12 cellular contexts compared by ENCODE assay signal in genomic region chr9:36575411-36575882, GRCh38. TPM values are rescaled to one million over a fixed set of nuclear protein-coding genes. Genes with fewer than 3 reads are reported as not detected.
DNase-seq lines count a peak whose midpoint lies in the region; ATAC-seq and TF ChIP-seq lines count a peak whose summit lies in the region.
"Had no signal": no experiment of that assay in that cellular context is flagged by ENCODE, and none has a peak within 500 bp of the region (broad histone marks: within the 10 kb centered on the region; RNA-seq: fewer than 3 reads in every experiment).

No MANE protein-coding gene starts in this region.

- H3K4me1 ChIP-seq in ACC112 (ENCODE audit: control insufficient read depth, insufficient read depth, low read length, unreplicated experiment): peaks cover 28% of the 10 kb centered on the region
- H3K4me1 ChIP-seq in GM23338 (ENCODE audit: insufficient read depth): peaks cover 8% of the 10 kb centered on the region

- H3F3A ChIP-seq in GM23338 (replicated peaks; ENCODE audit: low read depth): 0 out of 2 replicates have a peak, but pooled peaks cover 4% of the 10 kb centered on the region

- H3K27ac Mint-ChIP-seq in GM23338: no peak overlapping the region
- H3K27ac Mint-ChIP-seq in T-helper 17 cell: peak overlapping the region; percentile 34

- H3K36me3 Mint-ChIP-seq in GM23338 (ENCODE audit: low read depth) (peaks cover 27% of the 10 kb centered on the region), T-helper 17 cell (ENCODE audit: low read depth) (no peaks in the 10 kb centered on the region)

- DNase-seq in GM23338 (ENCODE audit: low spot score) (no peak), T-helper 17 cell (no peak), fibroblast of peridontal ligament (ENCODE audit: extremely low read depth) (peak; percentile 70), substantia nigra (lab: John Stamatoyannopoulos, UW) (no peak), cerebellar nuclear complex (lab: John Stamatoyannopoulos, UW) (no peak)
- DNase-seq in stimulated activated CD4-positive, alpha-beta T cell treated with anti-CD3 and anti-CD28 coated beads, Interleukin-12 subunit alpha, Interleukin-12 subunit beta, amount 100 ng/mL, for 4 hours: no peak
- DNase-seq: NCI-H2227 treated with DMSO at 0.1 percent for 48 hours; stimulated activated naive CD4-positive, alpha-beta T cell had no signal

- no peak for TF ChIP-seq CTCF in GM23338 (conservative IDR thresholded peaks at IDR 0.05; ENCODE audit: low read depth in 2 of 2)

- H4K20me1 ChIP-seq in GM23338 (replicated peaks; ENCODE audit: insufficient read depth): peaks cover 18% of the 10 kb centered on the region

- no peak overlapping the region for H3K4me2 ChIP-seq in GM23338

- peaks cover 16% of the 10 kb centered on the region for H3K4me1 Mint-ChIP-seq in GM23338
- peaks cover 23% of the 10 kb centered on the region for H3K4me1 Mint-ChIP-seq in T-helper 17 cell

- H3K27me3 ChIP-seq in ACC112 (ENCODE audit: insufficient read depth, low read length) (no peaks in the 10 kb centered on the region), GM23338 (ENCODE audit: insufficient read depth) (no peaks in the 10 kb centered on the region)

- peaks cover 4% of the 10 kb centered on the region; the same call in 1 of the 2 replicates for H3K9me2 ChIP-seq in GM23338 (ENCODE audit: insufficient read depth)

- H3K27ac ChIP-seq in ACC112 (ENCODE audit: low read depth, low read length) (peak overlapping the region; percentile 37), GM23338 (ENCODE audit: low read depth) (no peak overlapping the region), substantia nigra (ENCODE audit: low read depth, low read length, poor library complexity, severe bottlenecking) (no peak overlapping the region)

- H3K9me3 ChIP-seq in T-helper 17 cell (ENCODE audit: control insufficient read depth, low read length, poor library complexity, severe bottlenecking): no peaks in the 10 kb centered on the region

- H3K4me3 ChIP-seq in ACC112 (ENCODE audit: low read depth, low read length): peak overlapping the region; percentile 64
- no peak overlapping the region for H3K4me3 ChIP-seq in GM23338

- H2AFZ ChIP-seq in ACC112 (ENCODE audit: low read length, unreplicated experiment): peak overlapping the region; percentile 36
- no peak overlapping the region for H2AFZ ChIP-seq in GM23338

- H3K27me3 Mint-ChIP-seq in GM23338 (ENCODE audit: insufficient read depth, low read depth, poor library complexity): peaks cover 10% of the 10 kb centered on the region
- no peaks in the 10 kb centered on the region for H3K27me3 Mint-ChIP-seq in T-helper 17 cell

- H3K79me2 ChIP-seq in ACC112 (ENCODE audit: control insufficient read depth, insufficient read depth, low read length, unreplicated experiment) (peaks cover 72% of the 10 kb centered on the region), GM23338 (replicated peaks; ENCODE audit: insufficient read depth) (peaks cover 75% of the 10 kb centered on the region)

- no peak for ATAC-seq in GM23338
- ATAC-seq in T-helper 17 cell: no peak
- no peak for ATAC-seq in GM21723 (IDR thresholded peaks at IDR 0.05; ENCODE audit: unreplicated experiment)
- ATAC-seq: activated CD4-positive, CD25-positive, alpha-beta regulatory T cell treated with anti-CD3 and anti-CD28 coated beads, Interleukin-2, amount 50 U/mL, for 24 hours; sciatic nerve had no signal

- H3K9me3 Mint-ChIP-seq in GM23338: 0 out of 3 replicates have a peak, but pooled peaks cover 2% of the 10 kb centered on the region

- peak overlapping the region; percentile 18; the same call in 1 of the 3 replicates for H3K4me3 Mint-ChIP-seq in GM23338
- H3K4me3 Mint-ChIP-seq in T-helper 17 cell: peak overlapping the region; percentile 56

- H3K36me3 ChIP-seq in ACC112 (ENCODE audit: insufficient read depth, low read length) (peaks cover 2% of the 10 kb centered on the region; the same call in 1 of the 2 replicates), GM23338 (ENCODE audit: insufficient read depth) (no peaks in the 10 kb centered on the region)

TF ChIP-seq in GM23338, 12 proteins besides CTCF, POLR2A, EP300 and RAD21:
- no peak for TF ChIP-seq EZH2 (IDR thresholded peaks at IDR 0.05; ENCODE audit: low read depth, unreplicated experiment)
- TF ChIP-seq CREB1 (CRISPR knock-in tag; IDR thresholded peaks at IDR 0.05; ENCODE audit: low read depth): no peak
- TF ChIP-seq ZNF114 (CRISPR knock-in tag; IDR thresholded peaks at IDR 0.05): no peak
- TF ChIP-seq ZNF331 (CRISPR knock-in tag; IDR thresholded peaks at IDR 0.05; ENCODE audit: low read depth): no peak
- TF ChIP-seq REST (IDR thresholded peaks at IDR 0.05; ENCODE audit: unreplicated experiment): no peak
- TF ChIP-seq STAT1 (IDR thresholded peaks at IDR 0.05; ENCODE audit: unreplicated experiment): no peak

RNA-seq across cellular contexts. Expression of gene MELK, which starts 2.8 kb away (rescaled TPM):
- total RNA-seq in GM23338 (2014; rRNA removed; shearing (Covaris generic)): 55.7 and 67.8 TPM in 2 replicates
- polyA plus RNA-seq in GM23338 (2016; fragmentation: Nextera tagmentation; extraction: Ambion mirVana): 32.3 and 37.2 TPM in 2 replicates
- 1 to 10 TPM in 1 of 2 donors, under 1 TPM in 1; 0.73 to 1.2 TPM for total RNA-seq in T-helper 17 cell

Comparison
In these comparisons a context has a peak if more than half of its experiments do, and no peak if none do; other contexts are left out.
1. RNA of gene MELK, which starts 2.8 kb away (total RNA-seq): 55.7 to 67.8 TPM in GM23338; 0.73 to 1.2 TPM in T-helper 17 cell; every median in the first group is over 10 times any median in the second.